Comparison of ENCODE assay signal across 8 cellular contexts in the genomic region with DNA sequence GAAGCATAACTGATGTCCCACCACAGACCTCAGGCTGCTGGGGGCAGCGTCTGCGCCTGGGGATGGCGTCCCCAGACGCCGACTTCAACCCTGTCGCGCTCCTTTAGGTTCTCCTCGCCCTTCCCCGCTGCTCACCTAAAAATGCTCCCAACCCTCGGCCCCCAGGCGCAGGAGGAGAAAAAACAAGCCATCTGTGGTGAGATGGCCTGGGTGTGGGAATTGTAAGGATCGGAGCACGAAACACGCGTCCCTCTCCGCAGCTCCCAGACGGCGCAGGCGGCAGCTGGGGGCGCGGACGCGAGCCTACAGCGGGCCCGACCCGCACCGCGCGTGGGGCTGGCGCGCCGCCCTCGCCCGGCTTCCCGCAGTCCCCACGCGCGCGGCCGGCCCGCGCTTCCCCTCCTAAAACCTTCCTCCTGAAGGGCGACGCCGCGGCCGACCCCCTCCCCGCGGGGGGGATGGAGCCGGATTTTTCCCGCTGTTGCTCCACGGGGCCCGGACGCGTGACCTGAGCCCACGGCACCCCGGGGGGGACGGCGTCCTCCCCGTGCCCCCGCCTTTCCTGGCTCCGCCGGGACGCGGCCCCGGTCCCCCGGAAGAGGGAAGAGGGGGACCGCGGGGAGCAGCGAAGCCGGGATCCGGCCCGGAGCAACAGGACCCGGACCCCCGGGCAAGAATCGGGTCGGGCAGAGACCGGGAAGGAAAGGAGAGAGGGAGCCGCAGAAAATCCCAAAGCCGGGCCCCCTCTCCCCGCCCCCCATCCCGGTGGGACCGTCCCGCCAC. TPM values are rescaled to one million over a fixed set of nuclear protein-coding genes. Genes with fewer than 3 reads are reported as not detected.
DNase-seq lines count a peak whose midpoint lies in the region; ATAC-seq, FAIRE-seq and TF ChIP-seq lines count a peak whose summit lies in the region.

No MANE protein-coding gene starts in this region.

- 5% methylated on average over 35 of the region's 84 CpGs for WGBS in SK-N-SH (ENCODE audit: low lambda C conversion rate)
- 2% methylated on average over 52 of the region's 84 CpGs for WGBS in smooth muscle cell (ENCODE audit: low lambda C conversion rate)

- peak overlapping the region; percentile 69 for H3K27ac Mint-ChIP-seq in MCF 10A (ENCODE audit: low read depth, unreplicated experiment)

- no peaks in the 10 kb centered on the region for H3K79me2 ChIP-seq in SK-N-SH (ENCODE audit: insufficient read depth)
- H3K79me2 ChIP-seq in smooth muscle cell (ENCODE audit: low read depth), result peaks cover 28% of the 10 kb centered on the region

- H3K9me3 ChIP-seq in SK-N-SH (no peaks in the 10 kb centered on the region), smooth muscle cell (replicated peaks; ENCODE audit: low read depth) (no peaks in the 10 kb centered on the region)

- H3K4me3 ChIP-seq in SK-N-SH (ENCODE audit: low read depth in 2 of 2, low read length in 1 of 2), result peak overlapping the region; percentile 48 to 69
- H3K4me3 ChIP-seq in smooth muscle cell, result peak overlapping the region; percentile 91

- ATAC-seq in HG02588 (IDR thresholded peaks at IDR 0.05; ENCODE audit: unreplicated experiment), result peak; percentile 22

- DNase-seq in GDM1 (lab: John Stamatoyannopoulos, UW), result peak; percentile 14
- no peak for DNase-seq in SK-N-SH
- DNase-seq in MCF 10A (ENCODE audit: unreplicated experiment), result peak; percentile 13
- DNase-seq in iPS-NIHi7 (ENCODE audit: extremely low spot score), result peak; percentile 21
- no peak for DNase-seq in smooth muscle cell (lab: John Stamatoyannopoulos, UW; ENCODE audit: unreplicated experiment)
- no peak for DNase-seq in hepatic stellate cell (ENCODE audit: low spot score)
- no peak for DNase-seq in GM12892 (ENCODE audit: insufficient read length)

- H4K20me1 ChIP-seq in SK-N-SH (ENCODE audit: insufficient read depth) (no peaks in the 10 kb centered on the region), smooth muscle cell (ENCODE audit: low read depth) (peaks cover 7% of the 10 kb centered on the region)

- peaks cover 17% of the 10 kb centered on the region for H3K4me1 Mint-ChIP-seq in MCF 10A (ENCODE audit: insufficient read depth, unreplicated experiment)

- TF ChIP-seq EP300 in SK-N-SH (IDR thresholded peaks at IDR 0.05; ENCODE audit: borderline replicate concordance in 1 of 2, low read depth in 1 of 2, low read length in 1 of 2), result no peak

- POLR2A ChIA-PET in SK-N-SH (lab: Yijun Ruan, JAX) (no interaction called here), MCF 10A (lab: Yijun Ruan, JAX) (interaction anchor here (0.6 to 1.0 kb wide), 4 partner anchors 12 to 890 kb away, joined by 3 read pairs; no protein-coding TSS in a partner anchor)

- H3K27ac ChIP-seq in SK-N-SH (ENCODE audit: low read depth in 2 of 2, low read length in 1 of 2), result no peak overlapping the region
- H3K27ac ChIP-seq in smooth muscle cell (ENCODE audit: low read depth), result peak overlapping the region; percentile 73

- H3F3A ChIP-seq in SK-N-SH (replicated peaks; ENCODE audit: insufficient read depth), result peaks cover 7% of the 10 kb centered on the region
- H3F3A ChIP-seq in smooth muscle cell (ENCODE audit: low read depth), result peaks cover 14% of the 10 kb centered on the region

- H3K36me3 ChIP-seq in SK-N-SH (replicated peaks in 1 of 2; ENCODE audit: control insufficient read depth in 1 of 2, insufficient read depth in 2 of 2, low read length in 1 of 2), result no peaks in the 10 kb centered on the region
- H3K36me3 ChIP-seq in smooth muscle cell (ENCODE audit: low read depth), result no peaks in the 10 kb centered on the region

- BruUV-seq in MCF 10A (replicated peaks; lab: Mats Ljungman, UMichigan), result no TSS peak

- no peak for TF ChIP-seq RAD21 in SK-N-SH (IDR thresholded peaks at IDR 0.05; ENCODE audit: low read length)

- H3K9me2 ChIP-seq in SK-N-SH, result no peaks in the 10 kb centered on the region

- FAIRE-seq in GM12892 (lab: Jason Lieb, UNC), result no peak

- H3K36me3 Mint-ChIP-seq in MCF 10A (ENCODE audit: insufficient read depth, unreplicated experiment), result no peaks in the 10 kb centered on the region

- H2AFZ ChIP-seq in SK-N-SH (ENCODE audit: low read depth) (peak overlapping the region; percentile 82), smooth muscle cell (ENCODE audit: low read depth) (peak overlapping the region; percentile 70)

- H3K27me3 ChIP-seq in SK-N-SH (ENCODE audit: insufficient read depth), result peaks cover 43% of the 10 kb centered on the region; the same call in 1 of the 2 replicates
- no peaks in the 10 kb centered on the region for H3K27me3 ChIP-seq in smooth muscle cell (ENCODE audit: low read depth)

- H3K9ac ChIP-seq in SK-N-SH (peak overlapping the region; percentile 20; the same call in 1 of the 2 replicates), smooth muscle cell (ENCODE audit: low read depth) (peak overlapping the region; percentile 83)

- H3K4me1 ChIP-seq in SK-N-SH (ENCODE audit: control insufficient read depth in 1 of 2, insufficient read depth in 2 of 2, low read depth in 1 of 2, low read length in 1 of 2), result peaks cover 0 to 5% of the 10 kb centered on the region in 2 experiments; a peak in 1 of 4 replicates
- peaks cover 19% of the 10 kb centered on the region for H3K4me1 ChIP-seq in smooth muscle cell (ENCODE audit: low read depth)

- no peaks in the 10 kb centered on the region for H3K27me3 Mint-ChIP-seq in MCF 10A (ENCODE audit: insufficient read depth, unreplicated experiment)

- CTCF ChIA-PET in SK-N-SH (lab: Yijun Ruan, JAX), result no interaction called here
- CTCF ChIA-PET in MCF 10A (lab: Yijun Ruan, JAX), result interaction anchor here (1.0 to 1.3 kb wide), 2 partner anchors 9 to 79 kb away, joined by 3 to 4 read pairs; no protein-coding TSS in a partner anchor

- TF ChIP-seq CTCF in SK-N-SH (IDR thresholded peaks at IDR 0.05) (no peak), MCF 10A (IDR thresholded peaks at IDR 0.05; ENCODE audit: unreplicated experiment) (no peak), smooth muscle cell (IDR thresholded peaks at IDR 0.05; ENCODE audit: borderline replicate concordance, insufficient read depth, poor library complexity, severe bottlenecking) (no peak)

- TF ChIP-seq POLR2A in GM12892 (IDR thresholded peaks at IDR 0.05; ENCODE audit: low read depth, low read length), result no peak

- H3K9me3 Mint-ChIP-seq in MCF 10A (ENCODE audit: unreplicated experiment), result peaks cover 1% of the 10 kb centered on the region

- peak overlapping the region; percentile 84 for H3K4me3 Mint-ChIP-seq in MCF 10A (ENCODE audit: unreplicated experiment)

- H3K4me2 ChIP-seq in SK-N-SH (peak overlapping the region; percentile 76), smooth muscle cell (peak overlapping the region; percentile 83)

- intact Hi-C loops in MCF 10A (cut with micrococcal nuclease), result loop anchor here (1.0 to 5.0 kb wide), 2 partner anchors 166 to 175 kb away; no protein-coding TSS in a partner anchor

TF ChIP-seq in SK-N-SH, 30 proteins besides CTCF, POLR2A, EP300 and RAD21:
- TF ChIP-seq TAF1 (IDR thresholded peaks at IDR 0.05; ENCODE audit: borderline replicate concordance, low read depth, low read length), result no peak
- TF ChIP-seq FOSL2 (IDR thresholded peaks at IDR 0.05; ENCODE audit: borderline replicate concordance, low read depth), result no peak
- TF ChIP-seq NRF1 (IDR thresholded peaks at IDR 0.05; ENCODE audit: low read depth, low read length), result no peak
- TF ChIP-seq MXI1 (IDR thresholded peaks at IDR 0.05; ENCODE audit: low read depth, low read length), result no peak
- TF ChIP-seq, protein P1, sequence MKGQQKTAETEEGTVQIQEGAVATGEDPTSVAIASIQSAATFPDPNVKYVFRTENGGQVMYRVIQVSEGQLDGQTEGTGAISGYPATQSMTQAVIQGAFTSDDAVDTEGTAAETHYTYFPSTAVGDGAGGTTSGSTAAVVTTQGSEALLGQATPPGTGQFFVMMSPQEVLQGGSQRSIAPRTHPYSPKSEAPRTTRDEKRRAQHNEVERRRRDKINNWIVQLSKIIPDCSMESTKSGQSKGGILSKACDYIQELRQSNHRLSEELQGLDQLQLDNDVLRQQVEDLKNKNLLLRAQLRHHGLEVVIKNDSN (IDR thresholded peaks at IDR 0.05; ENCODE audit: borderline replicate concordance, low read depth), result no peak
- TF ChIP-seq, protein P2, sequence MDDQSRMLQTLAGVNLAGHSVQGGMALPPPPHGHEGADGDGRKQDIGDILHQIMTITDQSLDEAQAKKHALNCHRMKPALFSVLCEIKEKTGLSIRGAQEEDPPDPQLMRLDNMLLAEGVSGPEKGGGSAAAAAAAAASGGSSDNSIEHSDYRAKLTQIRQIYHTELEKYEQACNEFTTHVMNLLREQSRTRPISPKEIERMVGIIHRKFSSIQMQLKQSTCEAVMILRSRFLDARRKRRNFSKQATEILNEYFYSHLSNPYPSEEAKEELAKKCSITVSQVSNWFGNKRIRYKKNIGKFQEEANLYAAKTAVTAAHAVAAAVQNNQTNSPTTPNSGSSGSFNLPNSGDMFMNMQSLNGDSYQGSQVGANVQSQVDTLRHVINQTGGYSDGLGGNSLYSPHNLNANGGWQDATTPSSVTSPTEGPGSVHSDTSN (IDR thresholded peaks at IDR 0.05), result no peak
- no peak for TF ChIP-seq TEAD4 (IDR thresholded peaks at IDR 0.05; ENCODE audit: borderline replicate concordance, insufficient read depth)
- no peak for TF ChIP-seq SMC3 (IDR thresholded peaks at IDR 0.05; ENCODE audit: low read depth, low read length)
- no peak for TF ChIP-seq TCF12 (IDR thresholded peaks at IDR 0.05)

RNA-seq across cellular contexts. Expression of a gene that starts 0.6 kb away (rescaled TPM):
- polyA plus RNA-seq in SK-N-SH (2012; rRNA removed) (1.4 and 1.9 TPM in 2 replicates), smooth muscle cell (40.2 and 44.2 TPM in 2 replicates)
- 1.5 and 1.9 TPM in 2 replicates for polyA plus RNA-seq in SK-N-SH (2012; cell fraction: cytosol; rRNA removed)
- 2.3 and 4.1 TPM in 2 replicates for polyA plus RNA-seq in SK-N-SH (2012; cell fraction: nucleus; rRNA removed)
- total RNA-seq in MCF 10A (2022) (22.5 and 33.3 TPM in 2 replicates), smooth muscle cell (44.6 and 52.9 TPM in 2 replicates)
- polyA plus RNA-seq in GM12892 (2012; ENCODE audit: missing spikeins), result 22.3 TPM

Comparison
In these comparisons a context has a peak if more than half of its experiments do, and no peak if none do; other contexts are left out.
1. DNase-seq: peak in GDM1 (single experiment), MCF 10A (single experiment) and iPS-NIHi7 (single experiment); none in SK-N-SH (single experiment), smooth muscle cell (single experiment), hepatic stellate cell (single experiment) and GM12892 (single experiment).